ENCODE assay signal across 12 cellular contexts in genomic region chr4:157075401-157075800, GRCh38. TPM values are rescaled to one million over a fixed set of nuclear protein-coding genes. Genes with fewer than 3 reads are reported as not detected.
A peak's percentile ranks its signal among the peaks of the same experiment; 100 is the strongest.
DNase-seq lines count a peak whose midpoint lies in the region; ATAC-seq, FAIRE-seq and TF ChIP-seq lines count a peak whose summit lies in the region.
"Had no signal": no experiment of that assay in that cellular context is flagged by ENCODE, and none has a peak within 500 bp of the region (broad histone marks: within the 10 kb centered on the region; RNA-seq: fewer than 3 reads in every experiment).

No MANE protein-coding gene starts in this region.

- peak; percentile 21 for FAIRE-seq in islet of Langerhans (lab: Jason Lieb, UNC)
- FAIRE-seq: H54, urothelium cell line had no signal

- DNase-seq in HFF-Myc (ENCODE audit: extremely low read depth, low read depth) = no peak
- DNase-seq in breast epithelium (ENCODE audit: low spot score in 2 of 2) = no peak
- DNase-seq in skeletal muscle cell (ENCODE audit: low read depth) = no peak
- no peak for DNase-seq in putamen (ENCODE audit: low spot score)
- no peak for DNase-seq in colonic mucosa
- DNase-seq in Kasumi-1 (lab: John Stamatoyannopoulos, UW) = no peak
- DNase-seq: cortex of kidney had no signal

- H3K9ac ChIP-seq in colonic mucosa (ENCODE audit: low read depth in 2 of 2, low read length in 2 of 2) = no peak overlapping the region

- H3K27ac ChIP-seq in breast epithelium (no peak overlapping the region), colonic mucosa (no peak overlapping the region)

- H3K9me3 ChIP-seq in breast epithelium (no peaks in the 10 kb centered on the region), colonic mucosa (no peaks in the 10 kb centered on the region)

- H3K36me3 ChIP-seq in breast epithelium (no peaks in the 10 kb centered on the region), colonic mucosa (no peaks in the 10 kb centered on the region)

- H3K4me1 ChIP-seq in breast epithelium (no peaks in the 10 kb centered on the region), colonic mucosa (no peaks in the 10 kb centered on the region)

- no peak for ATAC-seq in HG02642 (IDR thresholded peaks at IDR 0.05; ENCODE audit: poor library complexity, unreplicated experiment)

- intact Hi-C loops in breast epithelium (cut with DNase I; ENCODE audit: low total_unique reads) (no loop called here), colonic mucosa (cut with DNase I) (no loop called here)

- TF ChIP-seq CTCF in HFF-Myc (IDR thresholded peaks at IDR 0.05; ENCODE audit: low read depth, low read length, missing control alignments) = no peak
- no peak for TF ChIP-seq CTCF in breast epithelium (IDR thresholded peaks at IDR 0.05)
- TF ChIP-seq CTCF in colonic mucosa (IDR thresholded peaks at IDR 0.05) = no peak

- no peak for TF ChIP-seq POLR2A in breast epithelium (IDR thresholded peaks at IDR 0.05)

- H3K27me3 ChIP-seq in breast epithelium (no peaks in the 10 kb centered on the region), colonic mucosa (peaks cover 5% of the 10 kb centered on the region)

- peak overlapping the region; percentile 68 for H3K4me3 ChIP-seq in HFF-Myc (replicated peaks; ENCODE audit: low read depth, low read length)
- H3K4me3 ChIP-seq in breast epithelium = peak overlapping the region; percentile 54 to 75 (median 66)
- H3K4me3 ChIP-seq in skeletal muscle cell (ENCODE audit: low read depth, low read length) = peak overlapping the region; percentile 72
- H3K4me3 ChIP-seq in colonic mucosa = no peak overlapping the region

RNA-seq across cellular contexts. Expression of gene GLRB, which starts 0.5 kb away (rescaled TPM):
- 10 to 100 TPM; 10.7 to 19.0 (median 11.8) TPM for total RNA-seq in breast epithelium
- total RNA-seq in colonic mucosa = under 1 TPM; 0.37 to 0.42 TPM
- total RNA-seq: activated CD8-positive, alpha-beta memory T cell treated with anti-CD3 and anti-CD28 coated beads for 36 hours had no signal

Comparison
In these comparisons a context has a peak if more than half of its experiments do, and no peak if none do; other contexts are left out.
1. RNA of gene GLRB, which starts 0.5 kb away (total RNA-seq): 10.7 to 19.0 TPM in breast epithelium; 0.37 to 0.42 TPM in colonic mucosa; every median in the first group is over 4 times any median in the second.